ENCODE assay signal across 18 cellular contexts in genomic region chr20:20024942-20025341, GRCh38. TPM values are rescaled to one million over a fixed set of nuclear protein-coding genes. Genes with fewer than 3 reads are reported as not detected.
DNase-seq lines count a peak whose midpoint lies in the region; ATAC-seq and TF ChIP-seq lines count a peak whose summit lies in the region.
"Had no signal": no experiment of that assay in that cellular context is flagged by ENCODE, and none has a peak within 500 bp of the region (broad histone marks: within the 10 kb centered on the region; RNA-seq: fewer than 3 reads in every experiment).

No MANE protein-coding gene starts in this region.

- TF ChIP-seq POLR2A in uterus (IDR thresholded peaks at IDR 0.05): no peak

- DNase-seq in left ventricle myocardium superior: no peak
- DNase-seq in right atrium auricular region (ENCODE audit: low spot score): no peak
- no peak for DNase-seq in activated naive CD8-positive, alpha-beta T cell treated with anti-CD3 and anti-CD28 coated beads, Interleukin-2, amount 50 U/mL, for 24 hours
- peak; percentile 72 for DNase-seq in iris pigment epithelial cell (ENCODE audit: low read depth)
- no peak for DNase-seq in effector memory CD4-positive, alpha-beta T cell
- DNase-seq in DMS79 (lab: John Stamatoyannopoulos, UW): no peak
- DNase-seq in uterus: no peak
- DNase-seq: activated CD4-positive, CD25-positive, alpha-beta regulatory T cell; aorta; DMS153; dorsolateral prefrontal cortex; NCI-H2081; NCI-H748 treated with DMSO at 0.1 percent for 48 hours; right lobe of liver; stimulated activated CD8-positive, alpha-beta memory T cell treated with anti-CD3 and anti-CD28 coated beads, Interleukin-4, amount 100 ng/mL, for 48 hours; T-cell; tibial artery had no signal

- no peaks in the 10 kb centered on the region for H3K9me3 ChIP-seq in right atrium auricular region
- H3K9me3 ChIP-seq in effector memory CD4-positive, alpha-beta T cell (ENCODE audit: control insufficient read depth, low read length): no peaks in the 10 kb centered on the region
- no peaks in the 10 kb centered on the region for H3K9me3 ChIP-seq in uterus
- H3K9me3 ChIP-seq: right lobe of liver, tibial artery had no signal

- H3K9me3 Mint-ChIP-seq in activated naive CD8-positive, alpha-beta T cell treated with anti-CD3 and anti-CD28 coated beads, Interleukin-2, amount 50 U/mL, for 24 hours: no peaks in the 10 kb centered on the region
- H3K9me3 Mint-ChIP-seq: T-cell had no signal

- H3K27ac Mint-ChIP-seq in activated naive CD8-positive, alpha-beta T cell treated with anti-CD3 and anti-CD28 coated beads, Interleukin-2, amount 50 U/mL, for 24 hours: peak overlapping the region; percentile 2

- H3K27ac ChIP-seq in right atrium auricular region: no peak overlapping the region
- H3K27ac ChIP-seq in effector memory CD4-positive, alpha-beta T cell (ENCODE audit: insufficient read depth, low read length, poor library complexity, severe bottlenecking): no peak overlapping the region
- no peak overlapping the region for H3K27ac ChIP-seq in uterus
- H3K27ac ChIP-seq: right lobe of liver, tibial artery had no signal

- H3K36me3 Mint-ChIP-seq in activated naive CD8-positive, alpha-beta T cell treated with anti-CD3 and anti-CD28 coated beads, Interleukin-2, amount 50 U/mL, for 24 hours (ENCODE audit: low read depth): peaks cover 40% of the 10 kb centered on the region

- H3K27me3 ChIP-seq in right atrium auricular region: no peaks in the 10 kb centered on the region
- H3K27me3 ChIP-seq in effector memory CD4-positive, alpha-beta T cell (replicated peaks; ENCODE audit: control insufficient read depth, insufficient read depth, low read length, poor library complexity, severe bottlenecking): no peaks in the 10 kb centered on the region
- H3K27me3 ChIP-seq in uterus: no peaks in the 10 kb centered on the region
- H3K27me3 ChIP-seq: dorsolateral prefrontal cortex, right lobe of liver, tibial artery had no signal

- no peak overlapping the region for H3K4me3 Mint-ChIP-seq in activated naive CD8-positive, alpha-beta T cell treated with anti-CD3 and anti-CD28 coated beads, Interleukin-2, amount 50 U/mL, for 24 hours
- H3K4me3 Mint-ChIP-seq: T-cell had no signal

- intact Hi-C loops in left ventricle myocardium superior (cut with micrococcal nuclease): no loop called here
- intact Hi-C loops in uterus (cut with DNase I; ENCODE audit: low total_unique reads): no loop called here

- H3K27me3 Mint-ChIP-seq in activated naive CD8-positive, alpha-beta T cell treated with anti-CD3 and anti-CD28 coated beads, Interleukin-2, amount 50 U/mL, for 24 hours: no peaks in the 10 kb centered on the region
- H3K27me3 Mint-ChIP-seq: T-cell had no signal

- H3K4me3 ChIP-seq in right atrium auricular region (no peak overlapping the region), uterus (no peak overlapping the region)
- no peak overlapping the region for H3K4me3 ChIP-seq in effector memory CD4-positive, alpha-beta T cell (ENCODE audit: insufficient read depth, low read depth, low read length, poor library complexity, severe bottlenecking)
- H3K4me3 ChIP-seq: dorsolateral prefrontal cortex, right lobe of liver, tibial artery had no signal

- TF ChIP-seq CTCF in right atrium auricular region (IDR thresholded peaks at IDR 0.05) (no peak), uterus (IDR thresholded peaks at IDR 0.05) (no peak)

- peaks cover 0 to 6% of the 10 kb centered on the region in 2 donors for H3K4me1 ChIP-seq in right atrium auricular region
- no peaks in the 10 kb centered on the region for H3K4me1 ChIP-seq in effector memory CD4-positive, alpha-beta T cell (ENCODE audit: control insufficient read depth, insufficient read depth, low read length, poor library complexity, severe bottlenecking)
- H3K4me1 ChIP-seq in uterus: peaks cover 0 to under 1% of the 10 kb centered on the region in 2 donors

- ATAC-seq in left ventricle myocardium superior (peak; percentile 33), HG02571 (IDR thresholded peaks at IDR 0.05; ENCODE audit: unreplicated experiment) (no peak)
- ATAC-seq in activated naive CD8-positive, alpha-beta T cell treated with anti-CD3 and anti-CD28 coated beads, Interleukin-2, amount 50 U/mL, for 24 hours: no peak
- ATAC-seq: right lobe of liver, T-cell had no signal

- peaks cover 30% of the 10 kb centered on the region for H3K4me1 Mint-ChIP-seq in activated naive CD8-positive, alpha-beta T cell treated with anti-CD3 and anti-CD28 coated beads, Interleukin-2, amount 50 U/mL, for 24 hours

- H3K36me3 ChIP-seq in right atrium auricular region (peaks cover 18% of the 10 kb centered on the region), uterus (no peaks in the 10 kb centered on the region)
- H3K36me3 ChIP-seq in effector memory CD4-positive, alpha-beta T cell (ENCODE audit: control insufficient read depth, insufficient read depth, low read length): peaks cover 32% of the 10 kb centered on the region

RNA-seq across cellular contexts. Expression of gene NAA20, which starts 7.8 kb away (rescaled TPM):
- total RNA-seq in left ventricle myocardium superior: 65.0 TPM
- 10 to 100 TPM; 32.2 to 33.8 TPM for total RNA-seq in right atrium auricular region
- 10 to 100 TPM; 24.7 to 55.7 (median 35.2) TPM for total RNA-seq in uterus

RNA-seq across cellular contexts. Expression of gene CRNKL1, which starts 27.3 kb away (rescaled TPM):
- total RNA-seq in left ventricle myocardium superior (17.6 TPM), right atrium auricular region (10 to 100 TPM; 12.5 to 14.9 TPM), uterus (10 to 100 TPM; 21.8 to 58.4 (median 38.4) TPM)

RNA-seq across cellular contexts. Expression of gene CFAP61, which starts 27.4 kb away (rescaled TPM):
- total RNA-seq in left ventricle myocardium superior (23.8 TPM), right atrium auricular region (1 to 10 TPM; 1.0 to 1.9 TPM), uterus (1 to 10 TPM in 3 of 4 donors, not detected in 1; 3.0 to 8.2 (median 7.5) TPM)
- total RNA-seq: right lobe of liver, T-cell had no signal
